23 cellular contexts compared by ENCODE assay signal in the genomic region with DNA sequence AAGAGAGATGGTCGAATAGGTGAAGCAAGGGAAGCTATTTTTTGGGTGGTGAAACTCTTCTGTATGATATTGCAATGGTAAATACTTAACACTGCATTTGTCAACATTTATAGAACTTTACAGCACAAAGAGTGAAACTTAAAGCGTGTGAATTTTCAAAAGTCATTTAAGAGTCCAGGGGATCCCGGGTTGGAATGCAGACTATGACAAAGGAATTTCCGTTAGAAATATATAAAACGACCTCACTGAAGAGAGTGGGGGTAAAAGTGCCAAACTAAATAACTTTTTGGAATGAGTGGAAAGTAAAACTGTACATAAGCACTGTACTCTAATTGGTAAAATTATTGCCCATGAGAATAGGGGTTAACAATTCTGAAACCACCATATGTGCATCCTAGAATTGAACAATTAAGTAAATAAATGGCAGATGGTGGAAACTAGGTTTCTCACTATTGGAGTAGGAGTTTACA.
DNase-seq lines count a peak whose midpoint lies in the region; ATAC-seq, FAIRE-seq and TF ChIP-seq lines count a peak whose summit lies in the region.
"Had no signal": no experiment of that assay in that cellular context is flagged by ENCODE, and none has a peak within 500 bp of the region (broad histone marks: within the 10 kb centered on the region; RNA-seq: fewer than 3 reads in every experiment).

No MANE protein-coding gene starts in this region.

- no peaks in the 10 kb centered on the region for H3K79me2 ChIP-seq in endothelial cell of umbilical vein (ENCODE audit: control insufficient read depth, insufficient read depth, low read length)

- no peaks in the 10 kb centered on the region for H3K36me3 ChIP-seq in SJSA1
- H3K36me3 ChIP-seq in endothelial cell of umbilical vein (ENCODE audit: control insufficient read depth in 2 of 2, extremely low read depth in 1 of 2, insufficient read depth in 2 of 2, low read length in 2 of 2) = peaks cover 3 to 6% of the 10 kb centered on the region in 2 experiments
- H3K36me3 ChIP-seq in stomach = no peaks in the 10 kb centered on the region
- H3K36me3 ChIP-seq: adrenal gland, gastrocnemius medialis, HAP-1, lower lobe of right lung, tibial nerve had no signal

- H3K9me3 ChIP-seq in SJSA1 (replicated peaks) = no peaks in the 10 kb centered on the region
- H3K9me3 ChIP-seq in endothelial cell of umbilical vein (replicated peaks; ENCODE audit: control insufficient read depth, insufficient read depth, low read length) = no peaks in the 10 kb centered on the region
- peaks cover 0 to 4% (median 0%) of the 10 kb centered on the region in 4 donors for H3K9me3 ChIP-seq in stomach
- H3K9me3 ChIP-seq: adrenal gland, gastrocnemius medialis, HAP-1 had no signal

- H3K4me3 Mint-ChIP-seq in osteocyte (ENCODE audit: unreplicated experiment) = peak overlapping the region; percentile 20
- no peak overlapping the region for H3K4me3 Mint-ChIP-seq in stimulated activated naive CD8-positive, alpha-beta T cell treated with anti-CD3 and anti-CD28 coated beads, Interleukin-15, amount 100 ng/mL, for 72 hours
- H3K4me3 Mint-ChIP-seq: activated T-helper 1 cell treated with anti-CD3 and anti-CD28 coated beads, Interleukin-12 subunit alpha, Interleukin-12 subunit beta, Interleukin-2, Interleukin-4 antibody, amounts not matched to agents 30 ng/mL and 10 ng/mL and 1 ng/mL, durations not matched to agents 14 hours and 24 hours and 36 hours; CD14-positive monocyte; nephron progenitor cell; stimulated activated naive B cell treated with anti-CD40 and anti-IgM and Interleukin-4, amounts not matched to agents 10 μg/mL and 1 μg/mL and 100 μg/mL, for 72 hours had no signal

- H3K4me3 ChIP-seq in SJSA1 = no peak overlapping the region
- H3K4me3 ChIP-seq in endothelial cell of umbilical vein (replicated peaks in 1 of 3; ENCODE audit: insufficient read depth in 1 of 3, low read depth in 1 of 3, low read length in 3 of 3) = peak overlapping the region in 1 of 3 experiments; percentile 27
- no peak overlapping the region for H3K4me3 ChIP-seq in stomach
- H3K4me3 ChIP-seq: adrenal gland, gastrocnemius medialis, HAP-1, lower lobe of right lung, tibial nerve had no signal

- no peak for TF ChIP-seq CTCF in endothelial cell of umbilical vein (IDR thresholded peaks at IDR 0.05; ENCODE audit: extremely low read depth in 1 of 2, insufficient read depth in 1 of 2, low read depth in 1 of 2, low read length in 2 of 2)
- no peak for TF ChIP-seq CTCF in osteocyte (IDR thresholded peaks at IDR 0.05)
- TF ChIP-seq CTCF in stomach (IDR thresholded peaks at IDR 0.05) = no peak

- intact Hi-C loops in endothelial cell of umbilical vein (cut with micrococcal nuclease) (loop anchor here (1.0 to 2.0 kb wide), 5 partner anchors 32 to 191 kb away; a partner anchor contains a TSS), stomach (cut with DNase I; ENCODE audit: low total_unique reads) (no loop called here)

- no TSS peak for BruUV-seq in endothelial cell of umbilical vein (replicated peaks; lab: Mats Ljungman, UMichigan)

- ATAC-seq in stimulated activated naive CD8-positive, alpha-beta T cell treated with anti-CD3 and anti-CD28 coated beads, Interleukin-15, amount 100 ng/mL, for 72 hours = no peak
- ATAC-seq: gastrocnemius medialis; lower lobe of right lung; stimulated activated naive B cell treated with anti-CD40 and anti-IgM and Interleukin-4, amounts not matched to agents 10 μg/mL and 1 μg/mL and 100 μg/mL, for 72 hours had no signal

- H3K9me1 ChIP-seq in endothelial cell of umbilical vein (replicated peaks; ENCODE audit: control insufficient read depth, extremely low read depth, insufficient read depth, low read length) = no peaks in the 10 kb centered on the region

- POLR2A ChIA-PET in endothelial cell of umbilical vein (lab: Charles Lee) = no interaction called here

- peak overlapping the region; percentile 53 for H2AFZ ChIP-seq in endothelial cell of umbilical vein (ENCODE audit: low read depth, low read length)

- H3K27ac ChIP-seq in SJSA1 (peak overlapping the region; percentile 75), endothelial cell of umbilical vein (ENCODE audit: insufficient read depth, low read depth, low read length) (peak overlapping the region; percentile 91), stomach (no peak overlapping the region)
- H3K27ac ChIP-seq: adrenal gland, gastrocnemius medialis, lower lobe of right lung, tibial nerve had no signal

- peaks cover 7% of the 10 kb centered on the region for H3K36me3 Mint-ChIP-seq in osteocyte (ENCODE audit: unreplicated experiment)
- H3K36me3 Mint-ChIP-seq: CD14-positive monocyte; stimulated activated naive B cell treated with anti-CD40 and anti-IgM and Interleukin-4, amounts not matched to agents 10 μg/mL and 1 μg/mL and 100 μg/mL, for 72 hours had no signal

- no peaks in the 10 kb centered on the region for H4K20me1 ChIP-seq in endothelial cell of umbilical vein (replicated peaks; ENCODE audit: control insufficient read depth, extremely low read depth, insufficient read depth, low read length)

- H3K4me1 ChIP-seq in SJSA1 (replicated peaks) (peaks cover 27% of the 10 kb centered on the region), endothelial cell of umbilical vein (ENCODE audit: control insufficient read depth, extremely low read depth, insufficient read depth, low read length) (peaks cover 33% of the 10 kb centered on the region), stomach (peaks cover 0 to 13% (median 3%) of the 10 kb centered on the region in 4 donors)
- H3K4me1 ChIP-seq: adrenal gland, gastrocnemius medialis, tibial nerve had no signal

- 66 to 82% (median 75%) methylated on average over 5 of the region's 5 CpGs for WGBS in stomach, 5 donors

- DNase-seq in H54 (ENCODE audit: insufficient read length, low spot score) (no peak), SJSA1 (ENCODE audit: low read depth in 1 of 2, low spot score in 2 of 2) (peak in 1 of 2 experiments; percentile 75), endothelial cell of umbilical vein (ENCODE audit: low read depth, low spot score) (peak; percentile 79), osteocyte (ENCODE audit: extremely low spot score, unreplicated experiment) (no peak), stomach (no peak), NCI-H2107 (lab: John Stamatoyannopoulos, UW) (no peak), LoVo (ENCODE audit: low spot score) (no peak)
- no peak for DNase-seq in stimulated activated naive CD8-positive, alpha-beta T cell treated with anti-CD3 and anti-CD28 coated beads, Interleukin-15, amount 100 ng/mL, for 72 hours
- DNase-seq: activated CD8-positive, alpha-beta memory T cell treated with anti-CD3 and anti-CD28 coated beads for 24 hours; adrenal gland; cerebellar nuclear complex; gastrocnemius medialis; lower lobe of right lung; NCI-H1417 treated with DMSO at 0.1 percent for 48 hours; nephron progenitor cell; stimulated activated naive B cell treated with anti-CD40 and anti-IgM and Interleukin-4, amounts not matched to agents 10 μg/mL and 1 μg/mL and 100 μg/mL, for 72 hours; T-helper 2 cell had no signal

- peak overlapping the region; percentile 84 for H3K27ac Mint-ChIP-seq in osteocyte (ENCODE audit: unreplicated experiment)
- H3K27ac Mint-ChIP-seq in stimulated activated naive CD8-positive, alpha-beta T cell treated with anti-CD3 and anti-CD28 coated beads, Interleukin-15, amount 100 ng/mL, for 72 hours = no peak overlapping the region
- H3K27ac Mint-ChIP-seq: activated T-helper 1 cell treated with anti-CD3 and anti-CD28 coated beads, Interleukin-12 subunit alpha, Interleukin-12 subunit beta, Interleukin-2, Interleukin-4 antibody, amounts not matched to agents 30 ng/mL and 10 ng/mL and 1 ng/mL, durations not matched to agents 14 hours and 24 hours and 36 hours; CD14-positive monocyte; nephron progenitor cell; stimulated activated naive B cell treated with anti-CD40 and anti-IgM and Interleukin-4, amounts not matched to agents 10 μg/mL and 1 μg/mL and 100 μg/mL, for 72 hours had no signal

- peak overlapping the region; percentile 69 for H3K9ac ChIP-seq in endothelial cell of umbilical vein (replicated peaks; ENCODE audit: extremely low read depth, insufficient read depth, low read length)

- H3K27me3 Mint-ChIP-seq in osteocyte (ENCODE audit: unreplicated experiment) = no peaks in the 10 kb centered on the region
- H3K27me3 Mint-ChIP-seq in stimulated activated naive CD8-positive, alpha-beta T cell treated with anti-CD3 and anti-CD28 coated beads, Interleukin-15, amount 100 ng/mL, for 72 hours = peaks cover 4% of the 10 kb centered on the region

- TF ChIP-seq POLR2A in H54 (IDR thresholded peaks at IDR 0.05; ENCODE audit: low read depth, low read length) = no peak
- TF ChIP-seq POLR2A in endothelial cell of umbilical vein (IDR thresholded peaks at IDR 0.05; ENCODE audit: low read depth, low read length) = no peak
- TF ChIP-seq POLR2A in stomach (IDR thresholded peaks at IDR 0.05) = no peak

- dilution Hi-C loops in endothelial cell of umbilical vein (cut with MboI; ENCODE audit: extremely low pct_ligation_motif_present, low sequenced_read_pairs) = no loop called here

- H3K27me3 ChIP-seq in SJSA1 (replicated peaks) (no peaks in the 10 kb centered on the region), endothelial cell of umbilical vein (ENCODE audit: control insufficient read depth in 2 of 2, insufficient read depth in 2 of 2, low read length in 2 of 2) (no peaks in the 10 kb centered on the region), stomach (no peaks in the 10 kb centered on the region)
- H3K27me3 ChIP-seq: adrenal gland, gastrocnemius medialis, tibial nerve had no signal

- TF ChIP-seq EP300 in stomach (IDR thresholded peaks at IDR 0.05) = no peak

- peak; percentile 6 for FAIRE-seq in H54 (lab: Jason Lieb, UNC)
- FAIRE-seq in endothelial cell of umbilical vein (lab: Jason Lieb, UNC) = peak; percentile 62
- FAIRE-seq: endometrium, GM18507 had no signal

- H3K4me1 Mint-ChIP-seq in osteocyte (ENCODE audit: unreplicated experiment) = peaks cover 55% of the 10 kb centered on the region
- H3K4me1 Mint-ChIP-seq in stimulated activated naive CD8-positive, alpha-beta T cell treated with anti-CD3 and anti-CD28 coated beads, Interleukin-15, amount 100 ng/mL, for 72 hours = no peaks in the 10 kb centered on the region
- H3K4me1 Mint-ChIP-seq: stimulated activated naive B cell treated with anti-CD40 and anti-IgM and Interleukin-4, amounts not matched to agents 10 μg/mL and 1 μg/mL and 100 μg/mL, for 72 hours had no signal

- CTCF ChIA-PET in endothelial cell of umbilical vein (lab: Charles Lee) = interaction anchor here (1.1 kb wide), 1 partner anchor 304 kb away, joined by 4 read pairs; no protein-coding TSS in a partner anchor

- peaks cover 17% of the 10 kb centered on the region for H3K9me3 Mint-ChIP-seq in osteocyte (ENCODE audit: unreplicated experiment)
- H3K9me3 Mint-ChIP-seq in stimulated activated naive CD8-positive, alpha-beta T cell treated with anti-CD3 and anti-CD28 coated beads, Interleukin-15, amount 100 ng/mL, for 72 hours = peaks cover 14 to 15% of the 10 kb centered on the region in 2 donors

- peak overlapping the region; percentile 90 for H3K4me2 ChIP-seq in endothelial cell of umbilical vein (ENCODE audit: insufficient read depth, low read length)

TF ChIP-seq in endothelial cell of umbilical vein, 7 proteins besides CTCF, POLR2A, EP300 and RAD21 (continues in another document):
- TF ChIP-seq POLR2AphosphoS5 (IDR thresholded peaks at IDR 0.05; ENCODE audit: insufficient read depth, low read depth, low read length) = no peak
- peak; percentile 28 for TF ChIP-seq JUN (IDR thresholded peaks at IDR 0.05; ENCODE audit: borderline replicate concordance, insufficient read depth, insufficient read length, low read depth)
- peak; percentile 5 for TF ChIP-seq FOS (IDR thresholded peaks at IDR 0.05; ENCODE audit: borderline replicate concordance, insufficient read depth, low read length)

Comparison
In these comparisons a context has a peak if more than half of its experiments do, and no peak if none do; other contexts are left out.
1. H3K27ac ChIP-seq: peak in SJSA1 (single experiment) and endothelial cell of umbilical vein (single experiment); none in stomach (0 of 5).